ENCODE assay signal across 1 cellular context in the genomic region with DNA sequence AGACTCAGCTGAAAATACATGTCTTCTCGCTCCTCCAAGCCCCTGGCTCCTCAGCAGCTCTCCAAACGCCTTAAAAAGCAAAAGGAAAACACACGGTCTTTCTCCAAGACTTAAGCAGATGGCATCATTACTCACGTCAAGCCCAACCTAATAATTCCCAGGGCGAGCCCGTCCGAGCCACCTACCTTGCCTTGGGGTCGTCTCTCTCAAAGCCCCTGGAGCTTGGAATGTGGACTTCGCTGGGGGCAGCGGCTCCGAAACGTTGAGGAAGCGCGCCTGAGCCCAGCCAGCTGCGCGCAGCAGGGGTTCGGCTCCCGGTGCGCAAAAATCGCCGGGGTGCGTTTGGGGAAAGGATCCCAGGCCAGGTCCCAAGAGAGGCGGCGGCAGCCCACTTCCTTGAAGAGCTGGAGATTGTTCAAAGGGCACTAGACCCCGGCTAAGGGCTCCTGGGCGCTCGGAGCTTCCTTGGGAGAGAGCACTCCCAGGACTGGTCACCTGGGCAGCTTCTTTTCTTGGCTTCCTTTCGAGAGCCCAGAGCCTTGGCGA.
TF ChIP-seq lines count a peak whose summit lies in the region.

No MANE protein-coding gene starts in this region.

TF ChIP-seq in IMR-90, 13 proteins besides CTCF, POLR2A, EP300 and RAD21:
- TF ChIP-seq MXI1 (IDR thresholded peaks at IDR 0.05; ENCODE audit: borderline replicate concordance, low read depth, low read length), result no peak
- no peak for TF ChIP-seq NFE2L2 (IDR thresholded peaks at IDR 0.05; ENCODE audit: low read depth, low read length)
- no peak for TF ChIP-seq BHLHE40 (IDR thresholded peaks at IDR 0.05; ENCODE audit: low read depth, low read length)
- no peak for TF ChIP-seq CHD1 (IDR thresholded peaks at IDR 0.05; ENCODE audit: low read depth, low read length)
- TF ChIP-seq MAFK (IDR thresholded peaks at IDR 0.05; ENCODE audit: low read depth, low read length), result no peak
- TF ChIP-seq RCOR1 (IDR thresholded peaks at IDR 0.05; ENCODE audit: insufficient replicate concordance, low read length), result no peak
- no peak for TF ChIP-seq CEBPB (IDR thresholded peaks at IDR 0.05; ENCODE audit: low read depth, low read length)
- no peak for TF ChIP-seq RFX5 (IDR thresholded peaks at IDR 0.05; ENCODE audit: low read depth, low read length)
- TF ChIP-seq ELK1 (IDR thresholded peaks at IDR 0.05; ENCODE audit: borderline replicate concordance, low read depth, low read length), result no peak
